25 cellular contexts compared by ENCODE assay signal in the genomic region with DNA sequence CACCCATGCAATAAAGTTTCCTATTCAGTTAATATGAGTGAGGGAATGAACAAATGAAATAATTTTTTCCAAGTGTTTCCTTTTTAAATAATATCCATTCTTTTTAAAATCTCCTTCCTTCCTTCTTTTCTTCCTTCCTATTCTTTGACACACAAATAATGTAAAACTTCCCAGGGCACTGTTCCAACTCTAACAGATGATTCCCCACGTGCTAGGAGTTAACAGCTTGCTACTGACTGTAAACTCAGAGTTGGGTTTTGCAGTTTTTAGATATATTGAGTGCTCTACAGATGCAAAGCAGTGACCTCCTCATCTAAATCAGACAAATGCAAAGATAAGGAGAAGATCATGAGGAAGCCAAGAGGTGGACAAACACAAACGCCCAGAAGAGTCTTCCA. TPM values are rescaled to one million over a fixed set of nuclear protein-coding genes. Genes with fewer than 3 reads are reported as not detected.
DNase-seq lines count a peak whose midpoint lies in the region; ATAC-seq and TF ChIP-seq lines count a peak whose summit lies in the region.
"Had no signal": no experiment of that assay in that cellular context is flagged by ENCODE, and none has a peak within 500 bp of the region (broad histone marks: within the 10 kb centered on the region; RNA-seq: fewer than 3 reads in every experiment).

No MANE protein-coding gene starts in this region.

- in situ Hi-C loops in GM23248 (cut with MboI): no loop called here

- H3K4me3 Mint-ChIP-seq in endothelial cell (ENCODE audit: unreplicated experiment): no peak overlapping the region
- H3K4me3 Mint-ChIP-seq in neural progenitor cell: peak overlapping the region; percentile 76
- H3K4me3 Mint-ChIP-seq: activated T-helper 17 cell treated with anti-CD3 and anti-CD28 coated beads, Interleukin-2, amount 50 U/mL, for 72 hours; IgD-negative memory B cell; naive B cell had no signal

- H3K79me2 ChIP-seq in neural progenitor cell (ENCODE audit: low read depth) (peaks cover 6% of the 10 kb centered on the region), GM23248 (ENCODE audit: insufficient read depth) (no peaks in the 10 kb centered on the region)
- H3K79me2 ChIP-seq: parathyroid adenoma had no signal

- H3F3A ChIP-seq in neural progenitor cell (ENCODE audit: low read depth): peaks cover 7% of the 10 kb centered on the region
- no peaks in the 10 kb centered on the region for H3F3A ChIP-seq in GM23248 (ENCODE audit: insufficient read depth)

- 0% methylated on average over 2 of the region's 2 CpGs for WGBS in GM23248 (ENCODE audit: low coverage in 1 of 2, low lambda C conversion rate in 2 of 2, missing lambda C conversion rate in 2 of 2), 2 experiments

- H3K9ac ChIP-seq in neural progenitor cell (no peak overlapping the region), GM23248 (no peak overlapping the region)
- H3K9ac ChIP-seq: BLaER1 treated with 17β-estradiol and CSF1 and Interleukin-3, amounts not matched to agents 10 nM and 100 nM; parathyroid adenoma had no signal

- H3K36me3 ChIP-seq in neural progenitor cell (no peaks in the 10 kb centered on the region), GM23248 (ENCODE audit: low read depth) (no peaks in the 10 kb centered on the region)
- H3K36me3 ChIP-seq: BLaER1 treated with 17β-estradiol and CSF1 and Interleukin-3, amounts not matched to agents 10 nM and 100 nM; esophagus muscularis mucosa; gastrocnemius medialis; right lobe of liver; WERI-Rb-1 had no signal

- H3K4me1 Mint-ChIP-seq in endothelial cell (ENCODE audit: unreplicated experiment) (peaks cover 58% of the 10 kb centered on the region), neural progenitor cell (peaks cover 75% of the 10 kb centered on the region)
- H3K4me1 Mint-ChIP-seq: activated T-helper 17 cell treated with anti-CD3 and anti-CD28 coated beads, Interleukin-2, amount 50 U/mL, for 72 hours; IgD-negative memory B cell; naive B cell had no signal

- H4K20me1 ChIP-seq in neural progenitor cell (ENCODE audit: low read depth) (no peaks in the 10 kb centered on the region), GM23248 (ENCODE audit: insufficient read depth) (no peaks in the 10 kb centered on the region)
- H4K20me1 ChIP-seq: BLaER1 treated with 17β-estradiol and CSF1 and Interleukin-3, amounts not matched to agents 10 nM and 100 nM had no signal

- H3K9me2 ChIP-seq in GM23248 (ENCODE audit: insufficient read depth): no peaks in the 10 kb centered on the region

- H3K27ac ChIP-seq in neural progenitor cell: no peak overlapping the region
- no peak overlapping the region for H3K27ac ChIP-seq in GM23248
- H3K27ac ChIP-seq: BLaER1 treated with 17β-estradiol and CSF1 and Interleukin-3, amounts not matched to agents 10 nM and 100 nM; esophagus muscularis mucosa; gastrocnemius medialis; parathyroid adenoma; right lobe of liver; SK-N-MC; WERI-Rb-1 had no signal

- H3K36me3 Mint-ChIP-seq in endothelial cell (ENCODE audit: low read depth, unreplicated experiment) (no peaks in the 10 kb centered on the region), neural progenitor cell (peaks cover 12% of the 10 kb centered on the region)
- H3K36me3 Mint-ChIP-seq: activated naive CD4-positive, alpha-beta T cell treated with anti-CD3 and anti-CD28 coated beads, Interleukin-2, amount 50 U/mL, for 72 hours; IgD-negative memory B cell; naive B cell had no signal

- H3K27me3 ChIP-seq in neural progenitor cell (no peaks in the 10 kb centered on the region), GM23248 (replicated peaks; ENCODE audit: insufficient read depth) (peaks cover 14% of the 10 kb centered on the region; the same call in 1 of the 2 replicates)
- H3K27me3 ChIP-seq: BLaER1 treated with 17β-estradiol and CSF1 and Interleukin-3, amounts not matched to agents 10 nM and 100 nM; gastrocnemius medialis; right lobe of liver had no signal

- no peak for ATAC-seq in HG03378 (IDR thresholded peaks at IDR 0.05; ENCODE audit: unreplicated experiment)
- ATAC-seq: activated naive CD4-positive, alpha-beta T cell treated with anti-CD3 and anti-CD28 coated beads, Interleukin-2, amount 50 U/mL, for 72 hours; activated T-helper 17 cell treated with anti-CD3 and anti-CD28 coated beads, Interleukin-2, amount 50 U/mL, for 72 hours; gastrocnemius medialis; right lobe of liver had no signal

- H3K27me3 Mint-ChIP-seq in endothelial cell (ENCODE audit: unreplicated experiment) (peaks cover 7% of the 10 kb centered on the region), neural progenitor cell (ENCODE audit: insufficient read depth, low read depth) (peaks cover 8% of the 10 kb centered on the region)

- H2AFZ ChIP-seq in neural progenitor cell (replicated peaks) (no peak overlapping the region), GM23248 (no peak overlapping the region)
- H2AFZ ChIP-seq: parathyroid adenoma had no signal

- H3K9me3 ChIP-seq in neural progenitor cell (ENCODE audit: low read depth) (no peaks in the 10 kb centered on the region), GM23248 (ENCODE audit: low read depth) (no peaks in the 10 kb centered on the region)
- H3K9me3 ChIP-seq: BLaER1 treated with 17β-estradiol and CSF1 and Interleukin-3, amounts not matched to agents 10 nM and 100 nM; gastrocnemius medialis; right lobe of liver had no signal

- H3K4me3 ChIP-seq in neural progenitor cell (no peak overlapping the region), GM23248 (no peak overlapping the region)
- H3K4me3 ChIP-seq: BLaER1 treated with 17β-estradiol and CSF1 and Interleukin-3, amounts not matched to agents 10 nM and 100 nM; esophagus muscularis mucosa; gastrocnemius medialis; right lobe of liver; SK-N-MC had no signal

- H3K27ac Mint-ChIP-seq in endothelial cell (ENCODE audit: unreplicated experiment): peak overlapping the region; percentile 54
- peak overlapping the region; percentile 97 for H3K27ac Mint-ChIP-seq in neural progenitor cell
- H3K27ac Mint-ChIP-seq: activated naive CD4-positive, alpha-beta T cell treated with anti-CD3 and anti-CD28 coated beads, Interleukin-2, amount 50 U/mL, for 72 hours; activated T-helper 17 cell treated with anti-CD3 and anti-CD28 coated beads, Interleukin-2, amount 50 U/mL, for 72 hours; IgD-negative memory B cell had no signal

- H3K4me2 ChIP-seq in neural progenitor cell (peak overlapping the region; percentile 76), GM23248 (ENCODE audit: unreplicated experiment) (no peak overlapping the region)
- H3K4me2 ChIP-seq: BLaER1 treated with 17β-estradiol and CSF1 and Interleukin-3, amounts not matched to agents 10 nM and 100 nM had no signal

- H3K4me1 ChIP-seq in neural progenitor cell: peaks cover 41% of the 10 kb centered on the region
- no peaks in the 10 kb centered on the region; the same call in 1 of the 2 replicates for H3K4me1 ChIP-seq in GM23248 (ENCODE audit: insufficient read depth)
- H3K4me1 ChIP-seq: esophagus muscularis mucosa, parathyroid adenoma, right lobe of liver had no signal

- no peaks in the 10 kb centered on the region for H3K9me3 Mint-ChIP-seq in endothelial cell (ENCODE audit: unreplicated experiment)
- H3K9me3 Mint-ChIP-seq in neural progenitor cell: peaks cover 8% of the 10 kb centered on the region
- H3K9me3 Mint-ChIP-seq: activated naive CD4-positive, alpha-beta T cell treated with anti-CD3 and anti-CD28 coated beads, Interleukin-2, amount 50 U/mL, for 72 hours; activated T-helper 17 cell treated with anti-CD3 and anti-CD28 coated beads, Interleukin-2, amount 50 U/mL, for 72 hours; IgD-negative memory B cell; naive B cell had no signal

- peak; percentile 91 for DNase-seq in DMS 273 (lab: John Stamatoyannopoulos, UW; ENCODE audit: unreplicated experiment)
- peak; percentile 11 to 79 for DNase-seq in NCI-H524 (lab: John Stamatoyannopoulos, UW)
- no peak for DNase-seq in endothelial cell (ENCODE audit: low spot score)
- no peak for DNase-seq in neural progenitor cell (ENCODE audit: low spot score)
- DNase-seq in COLO829 (ENCODE audit: low spot score): no peak
- DNase-seq in NCI-H2029 (lab: John Stamatoyannopoulos, UW): no peak
- no peak for DNase-seq in GM23248
- DNase-seq: ACHN; DMS153; effector memory CD4-positive, alpha-beta T cell; gastrocnemius medialis; kidney; naive B cell; right lobe of liver; stimulated activated CD8-positive, alpha-beta memory T cell treated with anti-CD3 and anti-CD28 coated beads, Interleukin-4, amount 100 ng/mL, for 48 hours; T-helper 2 cell; WERI-Rb-1 had no signal

- TF ChIP-seq CTCF in endothelial cell (IDR thresholded peaks at IDR 0.05; ENCODE audit: unreplicated experiment) (no peak), neural progenitor cell (IDR thresholded peaks at IDR 0.05) (no peak)

RNA-seq across cellular contexts. Expression of gene POU2F1, which starts 54.0 kb away (rescaled TPM):
- total RNA-seq in endothelial cell (ENCODE audit: unreplicated experiment) (24.5 TPM), neural progenitor cell (ENCODE audit: low replicate concordance) (48.1 and 68.0 TPM in 2 replicates)
- 2.3 and 3.4 TPM in 2 replicates for total RNA-seq in GM23248 (2014; rRNA removed; shearing (Covaris generic))
- 3.7 TPM in 2 replicates for polyA plus RNA-seq in GM23248 (2016; fragmentation: Nextera tagmentation; extraction: Ambion mirVana)

Comparison
In these comparisons a context has a peak if more than half of its experiments do, and no peak if none do; other contexts are left out.
1. DNase-seq: peak in DMS 273 (single experiment) and NCI-H524 (2 of 2); none in endothelial cell (single experiment), neural progenitor cell (single experiment), COLO829 (single experiment), NCI-H2029 (single experiment) and GM23248 (single experiment).